13 cellular contexts compared by ENCODE assay signal in the genomic region with DNA sequence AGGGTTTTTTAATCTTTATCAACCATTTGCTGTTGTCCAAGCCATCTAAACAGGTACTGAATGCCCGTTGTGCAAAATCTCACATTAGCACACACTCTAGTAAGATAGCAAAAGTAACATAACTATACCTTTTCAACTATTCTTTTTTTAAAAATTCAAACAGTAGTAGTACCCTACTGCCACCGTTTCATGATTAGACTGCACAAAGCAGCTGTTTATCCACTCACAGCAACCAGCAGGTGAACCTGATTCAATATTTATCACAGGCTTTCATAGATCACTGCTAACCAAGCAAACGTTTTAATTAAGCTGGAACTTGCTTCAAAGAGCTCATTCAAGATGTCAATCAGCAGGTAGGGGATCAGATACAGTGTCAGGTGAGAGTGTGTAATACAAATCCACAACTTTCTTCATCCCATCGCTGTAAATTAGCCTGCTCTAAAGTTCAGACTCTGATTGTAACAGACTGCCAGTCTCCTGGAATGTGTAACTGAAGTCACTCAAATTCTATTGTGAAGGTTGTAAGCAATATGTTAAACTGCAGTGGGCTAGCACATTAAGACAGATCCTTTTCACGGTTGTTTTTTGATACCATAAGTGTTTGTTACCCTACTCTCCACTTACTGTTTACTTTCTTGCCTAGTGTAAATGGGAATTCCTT. TPM values are rescaled to one million over a fixed set of nuclear protein-coding genes. Genes with fewer than 3 reads are reported as not detected.
DNase-seq lines count a peak whose midpoint lies in the region; ATAC-seq lines count a peak whose summit lies in the region.
"Had no signal": no experiment of that assay in that cellular context is flagged by ENCODE, and none has a peak within 500 bp of the region (broad histone marks: within the 10 kb centered on the region; RNA-seq: fewer than 3 reads in every experiment).

No MANE protein-coding gene starts in this region.

- H3K9me2 ChIP-seq in Karpas-422 (replicated peaks; ENCODE audit: insufficient read depth, low read length), result no peaks in the 10 kb centered on the region

- H3K27ac ChIP-seq in Karpas-422 (ENCODE audit: low read length), result peak overlapping the region; percentile 40; the same call in 1 of the 2 replicates
- H3K27ac ChIP-seq: adrenal gland had no signal

- no peak overlapping the region for H3K4me2 ChIP-seq in Karpas-422 (ENCODE audit: low read depth, low read length, poor library complexity, severe bottlenecking)

- H3K9ac ChIP-seq in Karpas-422 (ENCODE audit: low read length), result no peak overlapping the region

- no peaks in the 10 kb centered on the region for H4K20me1 ChIP-seq in Karpas-422 (ENCODE audit: insufficient read depth, low read depth, low read length)

- no peak overlapping the region for H2AFZ ChIP-seq in Karpas-422 (ENCODE audit: low read length)

- H3K27me3 ChIP-seq in Karpas-422 (ENCODE audit: low read length), result no peaks in the 10 kb centered on the region
- H3K27me3 ChIP-seq: adrenal gland had no signal

- H3K9me3 ChIP-seq in Karpas-422 (ENCODE audit: low read length), result peaks cover 2% of the 10 kb centered on the region; the same call in 1 of the 2 replicates

- peaks cover 24% of the 10 kb centered on the region for H3K4me1 ChIP-seq in Karpas-422 (ENCODE audit: low read length)

- H3K36me3 ChIP-seq in Karpas-422 (ENCODE audit: insufficient read depth, low read length), result peaks cover 8% of the 10 kb centered on the region
- H3K36me3 ChIP-seq: adrenal gland had no signal

- DNase-seq in COR-L47 (lab: John Stamatoyannopoulos, UW), result peak; percentile 48
- no peak for DNase-seq in Karpas-422
- DNase-seq in NCI-H748 (lab: John Stamatoyannopoulos, UW; ENCODE audit: unreplicated experiment), result peak; percentile 84
- DNase-seq in kidney glomerular epithelial cell (lab: John Stamatoyannopoulos, UW), result peak; percentile 19
- DNase-seq in 8988T, result no peak
- DNase-seq in NCI-H187 (lab: John Stamatoyannopoulos, UW), result no peak
- no peak for DNase-seq in NCI-H526 treated with DMSO at 0.1 percent for 48 hours (lab: John Stamatoyannopoulos, UW)
- DNase-seq: adrenal gland, left ventricle myocardium superior, NCI-H226, retina, T-cell had no signal

- peaks cover 3% of the 10 kb centered on the region; the same call in 1 of the 2 replicates for H3K79me2 ChIP-seq in Karpas-422 (ENCODE audit: low read length)

- no peak for ATAC-seq in HG03095 (IDR thresholded peaks at IDR 0.05; ENCODE audit: unreplicated experiment)
- ATAC-seq: left ventricle myocardium superior, T-cell had no signal

- no peak overlapping the region for H3K4me3 ChIP-seq in Karpas-422 (ENCODE audit: low read length)
- H3K4me3 ChIP-seq: adrenal gland had no signal

RNA-seq across cellular contexts. Expression of gene BRIP1, which starts 47.3 kb away (rescaled TPM):
- 8.5 and 12.6 TPM in 2 replicates for total RNA-seq in Karpas-422 (2014; rRNA removed; shearing (Covaris generic); ENCODE audit: low replicate concordance)

Comparison
In these comparisons a context has a peak if more than half of its experiments do, and no peak if none do; other contexts are left out.
1. DNase-seq: peak in COR-L47 (single experiment), NCI-H748 (single experiment) and kidney glomerular epithelial cell (single experiment); none in Karpas-422 (single experiment), 8988T (single experiment), NCI-H187 (0 of 2) and NCI-H526 treated with DMSO at 0.1 percent for 48 hours (single experiment).